Comparison of ENCODE assay signal across 1 cellular context in the genomic region with DNA sequence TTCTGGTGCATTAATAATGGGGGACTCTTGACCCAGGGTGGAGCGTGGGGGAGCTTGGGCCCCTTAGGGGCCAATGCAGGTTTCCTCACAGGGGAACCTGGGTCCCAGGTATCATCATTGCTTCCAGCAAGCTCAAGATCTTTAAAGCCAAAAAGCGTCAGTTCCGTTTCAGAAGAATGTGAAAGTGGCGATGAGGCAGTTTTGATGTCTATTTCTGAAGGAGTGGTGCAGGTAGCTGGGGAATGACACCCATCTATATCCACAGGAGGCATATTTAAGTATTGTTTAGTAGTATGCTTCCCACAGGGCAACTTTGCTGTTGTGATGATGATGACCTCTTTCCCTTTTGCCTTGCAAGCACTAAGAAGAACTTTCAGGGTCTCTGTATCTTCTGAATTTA.
TF ChIP-seq lines count a peak whose summit lies in the region.

No MANE protein-coding gene starts in this region.

TF ChIP-seq in K562, 482 proteins besides CTCF, POLR2A, EP300 and RAD21 (continued from another document):
- TF ChIP-seq RERE (CRISPR knock-in tag; IDR thresholded peaks at IDR 0.05; ENCODE audit: borderline replicate concordance) (no peak), RFX5 (IDR thresholded peaks at IDR 0.05; ENCODE audit: low read depth, low read length) (no peak), SAP30 (IDR thresholded peaks at IDR 0.05; ENCODE audit: borderline replicate concordance, insufficient read depth, low read depth, low read length, poor library complexity, severe bottlenecking) (no peak), CREBBP (IDR thresholded peaks at IDR 0.05; ENCODE audit: low read depth, low read length) (no peak), BRD4 (IDR thresholded peaks at IDR 0.05) (no peak), ESRRA (IDR thresholded peaks at IDR 0.05; ENCODE audit: borderline replicate concordance, low read depth) (no peak), HOXB6 (CRISPR knock-in tag; IDR thresholded peaks at IDR 0.05; ENCODE audit: borderline replicate concordance) (no peak)
- TF ChIP-seq, protein P1, sequence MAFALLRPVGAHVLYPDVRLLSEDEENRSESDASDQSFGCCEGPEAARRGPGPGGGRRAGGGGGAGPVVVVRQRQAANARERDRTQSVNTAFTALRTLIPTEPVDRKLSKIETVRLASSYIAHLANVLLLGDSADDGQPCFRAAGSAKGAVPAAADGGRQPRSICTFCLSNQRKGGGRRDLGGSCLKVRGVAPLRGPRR (CRISPR knock-in tag; IDR thresholded peaks at IDR 0.05): no peak
